ENCODE assay signal across 11 cellular contexts in genomic region chr5:72510610-72511121, GRCh38. TPM values are rescaled to one million over a fixed set of nuclear protein-coding genes. Genes with fewer than 3 reads are reported as not detected.
A peak's percentile ranks its signal among the peaks of the same experiment; 100 is the strongest.
DNase-seq lines count a peak whose midpoint lies in the region; ATAC-seq lines count a peak whose summit lies in the region.
"Had no signal": no experiment of that assay in that cellular context is flagged by ENCODE, and none has a peak within 500 bp of the region (broad histone marks: within the 10 kb centered on the region; RNA-seq: fewer than 3 reads in every experiment).

No MANE protein-coding gene starts in this region.

- DNase-seq in HCEC 1CT (peak; percentile 83), anterior cingulate cortex (lab: John Stamatoyannopoulos, UW) (peak in 36 of 58 donors; percentile 2 to 75 (median 25)), left cardiac atrium (peak; percentile 54), NCI-H2029 treated with DMSO at 0.1 percent for 48 hours (lab: John Stamatoyannopoulos, UW) (no peak)
- DNase-seq in activated naive CD4-positive, alpha-beta T cell treated with anti-CD3 and anti-CD28 coated beads, Interleukin-2, amount 50 U/mL, for 16 hours, result no peak
- DNase-seq: activated T-cell treated with anti-CD3 and anti-CD28 coated beads, Interleukin-2, amount 50 U/mL, for 72 hours; OCI-M1; stimulated activated CD4-positive, alpha-beta T cell treated with anti-CD3 and anti-CD28 coated beads, Interleukin-4, amount 100 ng/mL, for 1 hour had no signal

- no peaks in the 10 kb centered on the region for H3K36me3 Mint-ChIP-seq in stimulated activated memory B cell treated with anti-CD40 and anti-IgM and Interleukin-4, amounts not matched to agents 10 μg/mL and 1 μg/mL and 100 μg/mL, for 72 hours

- peaks cover 50% of the 10 kb centered on the region for H3K4me1 Mint-ChIP-seq in stimulated activated memory B cell treated with anti-CD40 and anti-IgM and Interleukin-4, amounts not matched to agents 10 μg/mL and 1 μg/mL and 100 μg/mL, for 72 hours

- intact Hi-C loops in left cardiac atrium (cut with DNase I), result no loop called here

- H3K4me3 Mint-ChIP-seq in stimulated activated memory B cell treated with anti-CD40 and anti-IgM and Interleukin-4, amounts not matched to agents 10 μg/mL and 1 μg/mL and 100 μg/mL, for 72 hours, result no peak overlapping the region
- H3K4me3 Mint-ChIP-seq: activated T-cell treated with anti-CD3 and anti-CD28 coated beads, Interleukin-2, amount 50 U/mL, for 72 hours had no signal

- peak overlapping the region; percentile 21 for H3K27ac Mint-ChIP-seq in stimulated activated memory B cell treated with anti-CD40 and anti-IgM and Interleukin-4, amounts not matched to agents 10 μg/mL and 1 μg/mL and 100 μg/mL, for 72 hours
- H3K27ac Mint-ChIP-seq: activated T-cell treated with anti-CD3 and anti-CD28 coated beads, Interleukin-2, amount 50 U/mL, for 72 hours had no signal

- H3K27me3 Mint-ChIP-seq in stimulated activated memory B cell treated with anti-CD40 and anti-IgM and Interleukin-4, amounts not matched to agents 10 μg/mL and 1 μg/mL and 100 μg/mL, for 72 hours, result no peaks in the 10 kb centered on the region

- ATAC-seq in left cardiac atrium, result peak; percentile 3 to 75
- ATAC-seq in stimulated activated memory B cell treated with anti-CD40 and anti-IgM and Interleukin-4, amounts not matched to agents 10 μg/mL and 1 μg/mL and 100 μg/mL, for 72 hours, result peak; percentile 49
- no peak for ATAC-seq in GM21381 (IDR thresholded peaks at IDR 0.05; ENCODE audit: unreplicated experiment)
- ATAC-seq in GM21576 (IDR thresholded peaks at IDR 0.05; ENCODE audit: unreplicated experiment), result no peak

- H3K9me3 Mint-ChIP-seq in stimulated activated memory B cell treated with anti-CD40 and anti-IgM and Interleukin-4, amounts not matched to agents 10 μg/mL and 1 μg/mL and 100 μg/mL, for 72 hours, result no peaks in the 10 kb centered on the region
- H3K9me3 Mint-ChIP-seq: activated T-cell treated with anti-CD3 and anti-CD28 coated beads, Interleukin-2, amount 50 U/mL, for 72 hours had no signal

RNA-seq across cellular contexts. Expression of gene ZNF366, which starts 3.5 kb away (rescaled TPM):
- 1 to 10 TPM; 7.0 to 9.1 TPM for total RNA-seq in left cardiac atrium
- total RNA-seq: activated T-cell treated with anti-CD3 and anti-CD28 coated beads, Interleukin-2, amount 50 U/mL, for 72 hours had no signal

Comparison
In these comparisons a context has a peak if more than half of its experiments do, and no peak if none do; other contexts are left out.
1. DNase-seq: peak in HCEC 1CT (single experiment), anterior cingulate cortex (36 of 58) and left cardiac atrium (single experiment); none in activated naive CD4-positive, alpha-beta T cell treated with anti-CD3 and anti-CD28 coated beads, Interleukin-2, amount 50 U/mL, for 16 hours (single experiment) and NCI-H2029 treated with DMSO at 0.1 percent for 48 hours (single experiment).
2. ATAC-seq: peak in left cardiac atrium (2 of 2) and stimulated activated memory B cell treated with anti-CD40 and anti-IgM and Interleukin-4, amounts not matched to agents 10 μg/mL and 1 μg/mL and 100 μg/mL, for 72 hours (single experiment); none in GM21381 (single experiment) and GM21576 (single experiment).